9 cellular contexts compared by ENCODE assay signal in genomic region chr2:73110622-73111299, GRCh38. TPM values are rescaled to one million over a fixed set of nuclear protein-coding genes. Genes with fewer than 3 reads are reported as not detected.
A peak's percentile ranks its signal among the peaks of the same experiment; 100 is the strongest.
DNase-seq lines count a peak whose midpoint lies in the region; ATAC-seq and TF ChIP-seq lines count a peak whose summit lies in the region.
"Had no signal": no experiment of that assay in that cellular context is flagged by ENCODE, and none has a peak within 500 bp of the region (broad histone marks: within the 10 kb centered on the region; RNA-seq: fewer than 3 reads in every experiment).

No MANE protein-coding gene starts in this region.

- no peak overlapping the region for H3K23ac ChIP-seq in mesendoderm (ENCODE audit: low read length)

- no peak overlapping the region for H3K4ac ChIP-seq in mesendoderm (ENCODE audit: low read depth, low read length)

- H2BK120ac ChIP-seq in mesendoderm (ENCODE audit: low read depth, low read length): no peak overlapping the region

- WGBS in heart right ventricle, 2 donors: 78 to 82% methylated on average over 3 of the region's 3 CpGs
- WGBS in mesendoderm (ENCODE audit: extremely low coverage, insufficient coverage, low lambda C conversion rate): no CpG with 5 or more reads among the region's 3 CpGs
- 15 to 30% methylated on average over 3 of the region's 3 CpGs for WGBS in aorta, 2 donors

- H3K27ac ChIP-seq in heart right ventricle (peak overlapping the region in 8 of 10 donors; percentile 25 to 89 (median 84)), mesendoderm (ENCODE audit: low read depth, low read length) (peak overlapping the region; percentile 59), aorta (ENCODE audit: low read depth in 1 of 2, low read length in 2 of 2) (no peak overlapping the region)

- H3K27me3 ChIP-seq in heart right ventricle (peaks cover 0 to 23% (median 0%) of the 10 kb centered on the region in 7 donors), mesendoderm (ENCODE audit: insufficient read depth, low read length, poor library complexity) (no peaks in the 10 kb centered on the region), aorta (ENCODE audit: control insufficient read depth in 1 of 2, insufficient read depth in 2 of 2, low read length in 1 of 2) (no peaks in the 10 kb centered on the region)

- peaks cover 25 to 71% (median 54%) of the 10 kb centered on the region in 9 donors for H3K4me1 ChIP-seq in heart right ventricle
- H3K4me1 ChIP-seq in mesendoderm (ENCODE audit: control insufficient read depth, low read depth, low read length): peaks cover 8% of the 10 kb centered on the region
- H3K4me1 ChIP-seq in aorta (ENCODE audit: control insufficient read depth in 1 of 2, insufficient read depth in 2 of 2, low read length in 2 of 2): no peaks in the 10 kb centered on the region

- DNase-seq in heart right ventricle (no peak), Right ventricle myocardium superior (no peak), cardiac fibroblast (ENCODE audit: low read depth in 2 of 2) (peak in 1 of 2 donors; percentile 48), mesendoderm (no peak), aorta (peak in 1 of 2 donors; percentile 40), COLO829 (ENCODE audit: low spot score) (no peak)
- DNase-seq: GDM1 had no signal

- H3K4me3 ChIP-seq in heart right ventricle: peak overlapping the region in 9 of 10 donors; percentile 68 to 99 (median 89)
- H3K4me3 ChIP-seq in cardiac fibroblast (replicated peaks in 1 of 2; ENCODE audit: low read depth in 2 of 2, low read length in 2 of 2): peak overlapping the region; percentile 67 to 82
- H3K4me3 ChIP-seq in mesendoderm (ENCODE audit: low read length): peak overlapping the region; percentile 6
- H3K4me3 ChIP-seq in aorta (ENCODE audit: low read length in 2 of 2): peak overlapping the region; percentile 80 to 99

- peak overlapping the region; percentile 71 for H3K9ac ChIP-seq in mesendoderm (ENCODE audit: low read length)

- peaks cover 10% of the 10 kb centered on the region for H3K79me1 ChIP-seq in mesendoderm (ENCODE audit: low read length)

- H3K4me2 ChIP-seq in mesendoderm (ENCODE audit: low read length): peak overlapping the region; percentile 47

- H3K36me3 ChIP-seq in heart right ventricle (no peaks in the 10 kb centered on the region), mesendoderm (ENCODE audit: control insufficient read depth, insufficient read depth, low read length) (no peaks in the 10 kb centered on the region), aorta (ENCODE audit: control insufficient read depth in 1 of 2, insufficient read depth in 2 of 2, low read length in 1 of 2) (no peaks in the 10 kb centered on the region)

- H4K8ac ChIP-seq in mesendoderm (ENCODE audit: low read depth, low read length): no peak overlapping the region

- no peak for ATAC-seq in heart right ventricle
- no peak for ATAC-seq in Right ventricle myocardium superior (ENCODE audit: poor library complexity)
- no peak for ATAC-seq in aorta (ENCODE audit: low FRiP score)
- ATAC-seq in GM21360 (IDR thresholded peaks at IDR 0.05; ENCODE audit: unreplicated experiment): no peak
- ATAC-seq in GM18511 (IDR thresholded peaks at IDR 0.05; ENCODE audit: unreplicated experiment): no peak

- no peak overlapping the region for H2BK15ac ChIP-seq in mesendoderm (replicated peaks; ENCODE audit: low read depth)

- TF ChIP-seq CTCF in heart right ventricle (IDR thresholded peaks at IDR 0.05) (no peak), cardiac fibroblast (IDR thresholded peaks at IDR 0.05; ENCODE audit: low read depth, low read length) (no peak)

- H3K9me3 ChIP-seq in heart right ventricle: no peaks in the 10 kb centered on the region
- no peaks in the 10 kb centered on the region for H3K9me3 ChIP-seq in aorta (ENCODE audit: control insufficient read depth, low read length)

- H2AK5ac ChIP-seq in mesendoderm (ENCODE audit: low read length): no peak overlapping the region

- intact Hi-C loops in heart right ventricle (cut with DNase I) (loop anchor here in 1 of 10 donors (5.0 kb wide), 1 partner anchor 38 kb away; the partner anchor contains the start of gene SFXN5), Right ventricle myocardium superior (cut with DNase I) (no loop called here), aorta (cut with DNase I) (loop anchor here in 1 of 2 donors (2.0 kb wide), 1 partner anchor 20 kb away; no protein-coding TSS in a partner anchor)

- no peak overlapping the region for H4K5ac ChIP-seq in mesendoderm (ENCODE audit: low read length)

- H3K79me2 ChIP-seq in mesendoderm (ENCODE audit: control insufficient read depth, insufficient read depth, low read length): no peaks in the 10 kb centered on the region

- no peak overlapping the region for H3K18ac ChIP-seq in mesendoderm (ENCODE audit: low read length)

- no peak overlapping the region for H2BK5ac ChIP-seq in mesendoderm (ENCODE audit: low read length)

- peak overlapping the region; percentile 70 for H3K56ac ChIP-seq in mesendoderm (ENCODE audit: low read length)

RNA-seq across cellular contexts. Expression of gene RAB11FIP5, which starts 2.0 kb away (rescaled TPM):
- 10 to 100 TPM; 16.3 to 30.4 (median 22.3) TPM for total RNA-seq in heart right ventricle
- 10 to 100 TPM in 1 of 2 donors, 1 to 10 TPM in 1; 6.8 to 25.2 TPM for polyA plus RNA-seq in heart right ventricle
- total RNA-seq in Right ventricle myocardium superior: 17.9 TPM
- 4.4 TPM for polyA plus RNA-seq in mesendoderm (2013, experiment 1 of 2)
- polyA plus RNA-seq in mesendoderm (2013, experiment 2 of 2): 4.5 TPM
- total RNA-seq in aorta: 10 to 100 TPM; 48.7 to 51.5 TPM
- 10 to 100 TPM; 14.4 to 23.7 TPM for polyA plus RNA-seq in aorta

RNA-seq across cellular contexts. Expression of gene SFXN5, which starts 39.2 kb away (rescaled TPM):
- 10 to 100 TPM in 5 of 10 donors, 1 to 10 TPM in 5; 7.3 to 11.8 (median 10.0) TPM for total RNA-seq in heart right ventricle
- 1 to 10 TPM; 4.4 to 9.5 TPM for polyA plus RNA-seq in heart right ventricle
- 9.7 TPM for total RNA-seq in Right ventricle myocardium superior
- 20.2 TPM for polyA plus RNA-seq in mesendoderm (2013, experiment 1 of 2)
- polyA plus RNA-seq in mesendoderm (2013, experiment 2 of 2): 18.2 TPM
- total RNA-seq in aorta: 10 to 100 TPM; 12.6 to 20.7 TPM
- polyA plus RNA-seq in aorta: 10 to 100 TPM in 1 of 2 donors, 1 to 10 TPM in 1; 6.3 to 17.0 TPM

Comparison
In these comparisons a context has a peak if more than half of its experiments do, and no peak if none do; other contexts are left out.
1. H3K27ac ChIP-seq: peak in heart right ventricle (8 of 10) and mesendoderm (single experiment); none in aorta (0 of 2).
2. H3K4me3 ChIP-seq: peak in every context shown above with its lines; median percentile 90 in aorta; 89 in heart right ventricle; 74 in cardiac fibroblast; 6 in mesendoderm.